1 cellular context compared by ENCODE assay signal in the genomic region with DNA sequence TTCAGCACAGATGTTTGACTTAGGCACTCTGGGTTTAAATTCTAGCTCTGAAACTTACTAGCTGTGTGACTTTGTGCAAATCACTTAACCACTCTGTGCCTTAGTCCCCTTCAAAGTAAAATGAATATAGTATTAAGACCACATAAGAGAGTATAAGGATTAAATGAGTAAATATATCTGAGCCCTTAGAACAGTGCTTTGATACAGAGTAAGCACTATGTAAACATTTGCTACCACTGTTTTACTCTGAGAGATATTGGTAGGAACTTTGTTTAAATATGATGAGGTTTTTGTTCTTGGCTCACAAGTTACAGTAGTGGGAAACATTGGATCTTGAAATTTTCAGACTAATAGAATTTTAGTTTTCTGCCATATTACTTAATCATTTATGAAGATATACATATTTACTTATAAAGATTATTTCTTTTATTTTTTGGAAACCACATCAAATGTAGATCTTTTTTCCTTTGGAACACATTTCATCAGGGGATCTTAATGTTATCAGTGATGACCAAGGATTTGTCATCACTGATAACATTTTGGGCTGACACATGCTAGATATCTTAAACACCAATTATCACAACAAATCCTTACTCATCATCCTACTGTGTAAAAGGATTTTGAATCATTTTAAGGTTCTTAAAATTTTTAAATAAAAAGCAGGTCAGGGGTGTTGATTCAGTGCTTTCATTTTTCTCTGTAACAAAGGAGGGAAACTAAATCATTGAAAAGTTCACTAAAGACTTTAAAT.
A peak's percentile ranks its signal among the peaks of the same experiment; 100 is the strongest.
TF ChIP-seq lines count a peak whose summit lies in the region.

No MANE protein-coding gene starts in this region.

TF ChIP-seq in H1, 55 proteins besides CTCF, POLR2A, EP300 and RAD21:
- TF ChIP-seq TCF12 (IDR thresholded peaks at IDR 0.05; ENCODE audit: low read depth, low read length) (no peak), KDM1A (IDR thresholded peaks at IDR 0.05; ENCODE audit: borderline replicate concordance, low read length) (peak; percentile 44; the same call in 1 of the 2 replicates), TEAD4 (IDR thresholded peaks at IDR 0.05; ENCODE audit: low read depth, low read length) (no peak), CHD1 (IDR thresholded peaks at IDR 0.05; ENCODE audit: low read depth, low read length) (no peak), POU5F1 (IDR thresholded peaks at IDR 0.05; ENCODE audit: low read depth, low read length) (no peak)
TF ChIP-seq in H1: peak in this region for 1.
